ENCODE assay signal across 20 cellular contexts in genomic region chr5:67379761-67380160, GRCh38.
A peak's percentile ranks its signal among the peaks of the same experiment; 100 is the strongest.
DNase-seq lines count a peak whose midpoint lies in the region; TF ChIP-seq lines count a peak whose summit lies in the region.
"Had no signal": no experiment of that assay in that cellular context is flagged by ENCODE, and none has a peak within 500 bp of the region (broad histone marks: within the 10 kb centered on the region; RNA-seq: fewer than 3 reads in every experiment).

No MANE protein-coding gene starts in this region.

- peak; percentile 15 for DNase-seq in SK-MEL-5 (ENCODE audit: low read depth, low spot score)
- DNase-seq in WERI-Rb-1: no peak
- peak; percentile 94 for DNase-seq in foreskin melanocyte
- no peak for DNase-seq in GM10248 (ENCODE audit: extremely low spot score)
- no peak for DNase-seq in substantia nigra (lab: John Stamatoyannopoulos, UW)
- DNase-seq in DMS 273 treated with DMSO at 0.1 percent for 48 hours (lab: John Stamatoyannopoulos, UW): no peak
- no peak for DNase-seq in DMS153 (lab: John Stamatoyannopoulos, UW)
- DNase-seq: AML-193; Caco-2; Calu3; CD4-positive, alpha-beta T cell; CD8-positive, alpha-beta T cell; DMS79 treated with DMSO at 0.1 percent for 48 hours; GF-D8 had no signal

- POLR2A ChIA-PET in GM10248 (lab: Yijun Ruan, JAX): no interaction called here

- H3K9ac ChIP-seq in parathyroid adenoma: no peak overlapping the region
- H3K9ac ChIP-seq: BLaER1 treated with 17β-estradiol and CSF1 and Interleukin-3, amounts not matched to agents 10 nM and 100 nM had no signal

- H3K4me2 ChIP-seq in parathyroid adenoma (ENCODE audit: low read length): no peak overlapping the region
- H3K4me2 ChIP-seq: A549; BLaER1 treated with 17β-estradiol and CSF1 and Interleukin-3, amounts not matched to agents 10 nM and 100 nM had no signal

- H3K36me3 ChIP-seq in WERI-Rb-1 (no peaks in the 10 kb centered on the region), parathyroid adenoma (ENCODE audit: control insufficient read depth, insufficient read depth, low read length) (no peaks in the 10 kb centered on the region)
- H3K36me3 ChIP-seq: BLaER1 treated with 17β-estradiol and CSF1 and Interleukin-3, amounts not matched to agents 10 nM and 100 nM had no signal

- no peak overlapping the region for H2AFZ ChIP-seq in parathyroid adenoma

- TF ChIP-seq CTCF in WERI-Rb-1 (IDR thresholded peaks at IDR 0.05; ENCODE audit: low read depth, low read length): no peak
- TF ChIP-seq CTCF in parathyroid adenoma (IDR thresholded peaks at IDR 0.05): no peak
- no peak for TF ChIP-seq CTCF in GM10248 (IDR thresholded peaks at IDR 0.05; ENCODE audit: control extremely low read depth, extremely low read depth, low read depth, missing control alignments)

- peak overlapping the region; percentile 85 for H3K27ac ChIP-seq in WERI-Rb-1
- peak overlapping the region; percentile 74 for H3K27ac ChIP-seq in parathyroid adenoma
- H3K27ac ChIP-seq in substantia nigra (ENCODE audit: low read depth, low read length, poor library complexity, severe bottlenecking): no peak overlapping the region
- H3K27ac ChIP-seq: 22Rv1; A549; BLaER1 treated with 17β-estradiol and CSF1 and Interleukin-3, amounts not matched to agents 10 nM and 100 nM; C4-2B had no signal

- CTCF ChIA-PET in GM10248 (lab: Yijun Ruan, JAX): interaction anchor here (1.3 to 1.4 kb wide), 2 partner anchors 10 to 21 kb away, joined by 3 read pairs; no protein-coding TSS in a partner anchor

- peaks cover 51% of the 10 kb centered on the region for H3K4me1 ChIP-seq in parathyroid adenoma
- H3K4me1 ChIP-seq: A549; BLaER1 treated with 17β-estradiol and CSF1 and Interleukin-3, amounts not matched to agents 10 nM and 100 nM; Caco-2 had no signal

- H3K4me3 ChIP-seq in WERI-Rb-1 (ENCODE audit: low read depth, low read length): no peak overlapping the region
- H3K4me3 ChIP-seq in parathyroid adenoma (ENCODE audit: low read depth, low read length): no peak overlapping the region
- H3K4me3 ChIP-seq: A549; BLaER1 treated with 17β-estradiol and CSF1 and Interleukin-3, amounts not matched to agents 10 nM and 100 nM; GM12878 had no signal

- H3K9me3 ChIP-seq in WERI-Rb-1 (ENCODE audit: severe bottlenecking) (peaks cover 10% of the 10 kb centered on the region), parathyroid adenoma (ENCODE audit: control insufficient read depth, low read length) (no peaks in the 10 kb centered on the region)
- H3K9me3 ChIP-seq: A549, Caco-2 had no signal

- H3K27me3 ChIP-seq in WERI-Rb-1 (ENCODE audit: insufficient read depth, low read depth, severe bottlenecking): no peaks in the 10 kb centered on the region
- no peaks in the 10 kb centered on the region for H3K27me3 ChIP-seq in parathyroid adenoma (ENCODE audit: control insufficient read depth, insufficient read depth, low read length)
- H3K27me3 ChIP-seq: BLaER1 treated with 17β-estradiol and CSF1 and Interleukin-3, amounts not matched to agents 10 nM and 100 nM had no signal

- peaks cover 6% of the 10 kb centered on the region for H3K79me2 ChIP-seq in parathyroid adenoma

- in situ Hi-C loops in SK-MEL-5 (cut with HindIII; ENCODE audit: low pct_unique_long_range_greater_than_20kb, low sequenced_read_pairs): no loop called here

Comparison
In these comparisons a context has a peak if more than half of its experiments do, and no peak if none do; other contexts are left out.
1. DNase-seq: peak in SK-MEL-5 (single experiment) and foreskin melanocyte (single experiment); none in WERI-Rb-1 (single experiment), GM10248 (single experiment), substantia nigra (0 of 49), DMS 273 treated with DMSO at 0.1 percent for 48 hours (single experiment) and DMS153 (single experiment).